In genomic region chr4:118352843-118353373, GRCh38 we compare ENCODE assay signal across 8 cellular contexts. TPM values are rescaled to one million over a fixed set of nuclear protein-coding genes. Genes with fewer than 3 reads are reported as not detected.
A peak's percentile ranks its signal among the peaks of the same experiment; 100 is the strongest.
DNase-seq lines count a peak whose midpoint lies in the region; ATAC-seq and TF ChIP-seq lines count a peak whose summit lies in the region.

Gene PRSS12, minus strand, starts transcription at chr4:118353003. Its CDS starts 283 bp downstream, at chr4:118352720.

- no peak within 1 kb of the TSS for H3K27ac ChIP-seq in DND-41 (ENCODE audit: low read length)
- H3K27ac ChIP-seq in SJCRH30: peak within 1 kb of the TSS; percentile 48

- H3K4me1 ChIP-seq in DND-41 (ENCODE audit: insufficient read depth, low read length) (no peaks in the 10 kb centered on the region), SJCRH30 (0 out of 2 replicates have a peak, but pooled peaks cover 3% of the 10 kb centered on the region)

- H3K27me3 Mint-ChIP-seq in progenitor cell of endocrine pancreas: peaks cover 48% of the 10 kb centered on the region

- intact Hi-C loops in cardiac septum (cut with DNase I): no loop called here

- H2AFZ ChIP-seq in DND-41 (ENCODE audit: low read depth, low read length): no peak within 1 kb of the TSS

- no peaks in the 10 kb centered on the region for H3K36me3 Mint-ChIP-seq in progenitor cell of endocrine pancreas (ENCODE audit: insufficient read depth)

- H3K36me3 ChIP-seq in DND-41 (ENCODE audit: insufficient read depth, low read length) (no peaks in the 10 kb centered on the region), SJCRH30 (no peaks in the 10 kb centered on the region)

- no peaks in the 10 kb centered on the region for H3K9me3 Mint-ChIP-seq in progenitor cell of endocrine pancreas (ENCODE audit: low read depth)

- no peaks in the 10 kb centered on the region for H3K79me2 ChIP-seq in DND-41 (ENCODE audit: insufficient read depth, low read length)

- ATAC-seq in DND-41 (ENCODE audit: insufficient read depth, low read depth) (no peak), GM21447 (IDR thresholded peaks at IDR 0.05; ENCODE audit: unreplicated experiment) (peak; percentile 96)

- peaks cover 10% of the 10 kb centered on the region for H3K4me1 Mint-ChIP-seq in progenitor cell of endocrine pancreas (ENCODE audit: low read depth)

- H3K4me3 Mint-ChIP-seq in progenitor cell of endocrine pancreas (ENCODE audit: low read depth): peak within 1 kb of the TSS; percentile 75

- no peaks in the 10 kb centered on the region for H3K27me3 ChIP-seq in DND-41 (ENCODE audit: insufficient read depth, low read length, poor library complexity)
- no peaks in the 10 kb centered on the region for H3K27me3 ChIP-seq in SJCRH30

- TF ChIP-seq CTCF in DND-41 (IDR thresholded peaks at IDR 0.05; ENCODE audit: borderline replicate concordance, extremely low read depth, low read length, poor library complexity, severe bottlenecking): peak; percentile 10
- peak; percentile 97 for TF ChIP-seq CTCF in progenitor cell of endocrine pancreas (IDR thresholded peaks at IDR 0.05; ENCODE audit: unreplicated experiment)

- H3K9me3 ChIP-seq in DND-41 (ENCODE audit: insufficient read depth, low read length, severe bottlenecking): no peaks in the 10 kb centered on the region
- no peaks in the 10 kb centered on the region for H3K9me3 ChIP-seq in SJCRH30 (replicated peaks)

- DNase-seq in DND-41 (no peak), HS-27A (ENCODE audit: low read depth) (peak; percentile 42), SJCRH30 (peak; percentile 86 to 89), cardiac septum (ENCODE audit: low spot score) (peak; percentile 80), progenitor cell of endocrine pancreas (ENCODE audit: low spot score, unreplicated experiment) (peak; percentile 81), medulla oblongata (ENCODE audit: extremely low spot score) (no peak)
- DNase-seq in activated naive CD4-positive, alpha-beta T cell treated with anti-CD3 and anti-CD28 coated beads, Interleukin-2, amount 50 U/mL, for 16 hours: peak; percentile 52

- H3K4me3 ChIP-seq in DND-41 (ENCODE audit: low read depth in 1 of 2, low read length in 2 of 2) (no peak within 1 kb of the TSS), SJCRH30 (peak within 1 kb of the TSS; percentile 74)

- H3K4me2 ChIP-seq in DND-41 (ENCODE audit: insufficient read depth, low read length): no peak within 1 kb of the TSS

- no peaks in the 10 kb centered on the region for H4K20me1 ChIP-seq in DND-41 (ENCODE audit: insufficient read depth, low read length)

- H3K27ac Mint-ChIP-seq in progenitor cell of endocrine pancreas: peak within 1 kb of the TSS; percentile 57

- no peak within 1 kb of the TSS for H3K9ac ChIP-seq in DND-41 (ENCODE audit: low read depth, low read length)

RNA-seq across cellular contexts. Expression of gene PRSS12, which starts in this region (rescaled TPM):
- 8.2 and 9.9 TPM in 2 replicates for total RNA-seq in SJCRH30 (2014; rRNA removed; shearing (Covaris generic))
- total RNA-seq in cardiac septum: 0.05 TPM
- 3.4 and 4.6 TPM in 2 replicates for total RNA-seq in progenitor cell of endocrine pancreas

Comparison
In these comparisons a context has a peak if more than half of its experiments do, and no peak if none do; other contexts are left out.
1. Peak in DNase-seq in cardiac septum; RNA of the gene not detected or under 1 TPM.
2. DNase-seq: peak in HS-27A (single experiment), SJCRH30 (2 of 2), activated naive CD4-positive, alpha-beta T cell treated with anti-CD3 and anti-CD28 coated beads, Interleukin-2, amount 50 U/mL, for 16 hours (single experiment) and progenitor cell of endocrine pancreas (single experiment); none in DND-41 (single experiment) and medulla oblongata (single experiment).